Comparison of ENCODE assay signal across 30 cellular contexts in genomic region chr18:12059334-12060181, GRCh38. TPM values are rescaled to one million over a fixed set of nuclear protein-coding genes. Genes with fewer than 3 reads are reported as not detected.
DNase-seq lines count a peak whose midpoint lies in the region; ATAC-seq, FAIRE-seq and TF ChIP-seq lines count a peak whose summit lies in the region.
"Had no signal": no experiment of that assay in that cellular context is flagged by ENCODE, and none has a peak within 500 bp of the region (broad histone marks: within the 10 kb centered on the region; RNA-seq: fewer than 3 reads in every experiment).

No MANE protein-coding gene starts in this region.

- H3K9me3 ChIP-seq in K562 (replicated peaks; ENCODE audit: control insufficient read depth, insufficient read depth, low read depth, low read length), result no peaks in the 10 kb centered on the region
- H3K9me3 ChIP-seq in tibial nerve, result no peaks in the 10 kb centered on the region
- H3K9me3 ChIP-seq: BLaER1 treated with 17β-estradiol and CSF1 and Interleukin-3, amounts not matched to agents 10 nM and 100 nM; Peyer's patch; vagina had no signal

- ATAC-seq in activated CD4-positive, alpha-beta T cell treated with anti-CD3 and anti-CD28 coated beads for 36 hours, result no peak
- peak; percentile 45 for ATAC-seq in K562
- peak; percentile 3 for ATAC-seq in stimulated activated naive CD8-positive, alpha-beta T cell treated with anti-CD3 and anti-CD28 coated beads, Interleukin-15, Interleukin-2, amounts not matched to agents 100 U/mL and 50 U/mL, for 24 hours
- ATAC-seq in activated CD8-positive, alpha-beta memory T cell treated with anti-CD3 and anti-CD28 coated beads, Interleukin-2, amount 10 ng/mL, durations not matched to agents 7 days and 5 days, result no peak

- H3K9me1 ChIP-seq in K562 (ENCODE audit: control insufficient read depth, insufficient read depth, low read length), result no peaks in the 10 kb centered on the region

- H3K27ac Mint-ChIP-seq in activated CD4-positive, alpha-beta T cell treated with anti-CD3 and anti-CD28 coated beads, Interleukin-2, amount 10 ng/mL, durations not matched to agents 24 days and 14 days, result no peak overlapping the region
- no peak overlapping the region for H3K27ac Mint-ChIP-seq in activated CD4-positive, alpha-beta T cell treated with anti-CD3 and anti-CD28 coated beads for 36 hours
- no peak overlapping the region for H3K27ac Mint-ChIP-seq in activated CD8-positive, alpha-beta memory T cell treated with anti-CD3 and anti-CD28 coated beads, Interleukin-2, amount 10 ng/mL, durations not matched to agents 7 days and 5 days
- H3K27ac Mint-ChIP-seq: activated CD4-positive, alpha-beta memory T cell treated with anti-CD3 and anti-CD28 coated beads for 36 hours; WTC11 had no signal

- peaks cover 14 to 55% of the 10 kb centered on the region in 2 experiments for H3K27me3 ChIP-seq in K562 (ENCODE audit: control insufficient read depth in 2 of 2, insufficient read depth in 2 of 2, low read length in 2 of 2)
- no peaks in the 10 kb centered on the region for H3K27me3 ChIP-seq in tibial nerve
- H3K27me3 ChIP-seq: BLaER1 treated with 17β-estradiol and CSF1 and Interleukin-3, amounts not matched to agents 10 nM and 100 nM; cardiac muscle cell; Peyer's patch; vagina had no signal

- no peaks in the 10 kb centered on the region; the same call in 1 of the 2 replicates for H4K20me1 ChIP-seq in K562 (replicated peaks; ENCODE audit: control insufficient read depth, insufficient read depth, low read length)
- H4K20me1 ChIP-seq: BLaER1 treated with 17β-estradiol and CSF1 and Interleukin-3, amounts not matched to agents 10 nM and 100 nM had no signal

- peak; percentile 48 for FAIRE-seq in K562 (lab: Jason Lieb, UNC)
- FAIRE-seq: keratinocyte had no signal

- no peaks in the 10 kb centered on the region for H3K79me2 ChIP-seq in K562 (ENCODE audit: control insufficient read depth, insufficient read depth, low read length)

- H3K4me2 ChIP-seq in K562 (ENCODE audit: insufficient read depth, low read length), result no peak overlapping the region
- H3K4me2 ChIP-seq: BLaER1 treated with 17β-estradiol and CSF1 and Interleukin-3, amounts not matched to agents 10 nM and 100 nM had no signal

- no peak overlapping the region for H3K4me3 ChIP-seq in K562
- H3K4me3 ChIP-seq in tibial nerve, result no peak overlapping the region
- H3K4me3 ChIP-seq: BLaER1 treated with 17β-estradiol and CSF1 and Interleukin-3, amounts not matched to agents 10 nM and 100 nM; cardiac muscle cell; vagina had no signal

- TF ChIP-seq EP300 in K562 (IDR thresholded peaks at IDR 0.05; ENCODE audit: low read length) (no peak), tibial nerve (IDR thresholded peaks at IDR 0.05) (no peak)

- POLR2A ChIA-PET in activated CD4-positive, alpha-beta T cell treated with anti-CD3 and anti-CD28 coated beads for 36 hours (lab: Charles Lee), result no interaction called here
- POLR2A ChIA-PET in K562 (lab: Yijun Ruan, JAX), result no interaction called here

- intact Hi-C loops in activated CD4-positive, alpha-beta T cell treated with anti-CD3 and anti-CD28 coated beads, Interleukin-2, amount 10 ng/mL, durations not matched to agents 24 days and 14 days (cut with micrococcal nuclease), result no loop called here
- intact Hi-C loops in activated CD4-positive, alpha-beta T cell treated with anti-CD3 and anti-CD28 coated beads for 36 hours (cut with DNase I, micrococcal nuclease), result no loop called here
- intact Hi-C loops in K562 (cut with micrococcal nuclease), result no loop called here

- 11% methylated on average over 15 of the region's 16 CpGs for WGBS in K562 (ENCODE audit: insufficient coverage, low coverage, missing lambda C conversion rate)
- 77 to 90% methylated on average over 13 to 16 of the region's 16 CpGs for WGBS in tibial nerve, 2 donors

- H3K9ac ChIP-seq in K562 (ENCODE audit: insufficient read depth in 1 of 2, low read depth in 2 of 2, low read length in 2 of 2), result no peak overlapping the region
- H3K9ac ChIP-seq: BLaER1 treated with 17β-estradiol and CSF1 and Interleukin-3, amounts not matched to agents 10 nM and 100 nM had no signal

- H3K27ac ChIP-seq in K562 (ENCODE audit: extremely low read depth, low read depth, low read length) (no peak overlapping the region), tibial nerve (no peak overlapping the region)
- H3K27ac ChIP-seq: BLaER1 treated with 17β-estradiol and CSF1 and Interleukin-3, amounts not matched to agents 10 nM and 100 nM; cardiac muscle cell; epithelial cell of prostate; Peyer's patch; vagina had no signal

- CTCF ChIA-PET in activated CD4-positive, alpha-beta T cell treated with anti-CD3 and anti-CD28 coated beads for 36 hours (lab: Charles Lee), result no interaction called here
- CTCF ChIA-PET in K562 (lab: Yijun Ruan, JAX; ENCODE audit: low intra/inter-chr PET ratio), result no interaction called here
- CTCF ChIA-PET in activated CD8-positive, alpha-beta memory T cell treated with anti-CD3 and anti-CD28 coated beads, Interleukin-2, amount 10 ng/mL, durations not matched to agents 7 days and 5 days (lab: Charles Lee), result no interaction called here

- 0 out of 2 replicates have a peak overlapping the region, but pooled peaks have one; percentile 40 for H2AFZ ChIP-seq in K562 (ENCODE audit: low read depth, low read length)

- no peaks in the 10 kb centered on the region for H3K36me3 ChIP-seq in K562 (ENCODE audit: control insufficient read depth, insufficient read depth, low read length)
- H3K36me3 ChIP-seq in tibial nerve, result no peaks in the 10 kb centered on the region
- H3K36me3 ChIP-seq: BLaER1 treated with 17β-estradiol and CSF1 and Interleukin-3, amounts not matched to agents 10 nM and 100 nM; cardiac muscle cell; Peyer's patch; vagina had no signal

- H3K36me3 Mint-ChIP-seq in activated CD4-positive, alpha-beta T cell treated with anti-CD3 and anti-CD28 coated beads, Interleukin-2, amount 10 ng/mL, durations not matched to agents 24 days and 14 days (ENCODE audit: low read depth), result no peaks in the 10 kb centered on the region
- no peaks in the 10 kb centered on the region for H3K36me3 Mint-ChIP-seq in activated CD4-positive, alpha-beta T cell treated with anti-CD3 and anti-CD28 coated beads for 36 hours (ENCODE audit: low read depth)
- no peaks in the 10 kb centered on the region for H3K36me3 Mint-ChIP-seq in activated CD8-positive, alpha-beta memory T cell treated with anti-CD3 and anti-CD28 coated beads, Interleukin-2, amount 10 ng/mL, durations not matched to agents 7 days and 5 days
- H3K36me3 Mint-ChIP-seq: activated CD4-positive, alpha-beta memory T cell treated with anti-CD3 and anti-CD28 coated beads for 36 hours; WTC11 had no signal

- TF ChIP-seq POLR2A in K562 (conservative IDR thresholded peaks at IDR 0.05) (no peak), tibial nerve (IDR thresholded peaks at IDR 0.05) (no peak)

- peaks cover 0 to 20% of the 10 kb centered on the region in 2 experiments; a peak in 2 of 5 replicates for H3K4me1 ChIP-seq in K562 (replicated peaks in 1 of 2; ENCODE audit: control insufficient read depth in 2 of 2, insufficient read depth in 2 of 2, low read length in 2 of 2)
- H3K4me1 ChIP-seq in tibial nerve, result no peaks in the 10 kb centered on the region
- H3K4me1 ChIP-seq: Peyer's patch, vagina had no signal

- in situ Hi-C loops in K562 (cut with MboI), result no loop called here

- H3K9me3 Mint-ChIP-seq in activated CD4-positive, alpha-beta T cell treated with anti-CD3 and anti-CD28 coated beads, Interleukin-2, amount 10 ng/mL, durations not matched to agents 24 days and 14 days, result no peaks in the 10 kb centered on the region
- no peaks in the 10 kb centered on the region for H3K9me3 Mint-ChIP-seq in activated CD4-positive, alpha-beta T cell treated with anti-CD3 and anti-CD28 coated beads for 36 hours (ENCODE audit: low read depth)
- no peaks in the 10 kb centered on the region for H3K9me3 Mint-ChIP-seq in activated CD8-positive, alpha-beta memory T cell treated with anti-CD3 and anti-CD28 coated beads, Interleukin-2, amount 10 ng/mL, durations not matched to agents 7 days and 5 days (ENCODE audit: low read depth)
- H3K9me3 Mint-ChIP-seq: activated CD4-positive, alpha-beta memory T cell treated with anti-CD3 and anti-CD28 coated beads for 36 hours; WTC11 had no signal

- no TSS peak for BruUV-seq in K562 (replicated peaks; lab: Mats Ljungman, UMichigan)

- peak; percentile 50 for DNase-seq in activated CD4-positive, alpha-beta T cell treated with anti-CD3 and anti-CD28 coated beads, Interleukin-2, amount 10 ng/mL, durations not matched to agents 24 days and 14 days
- DNase-seq in activated CD4-positive, alpha-beta T cell treated with anti-CD3 and anti-CD28 coated beads for 36 hours, result no peak
- peak; percentile 75 for DNase-seq in NCI-H2227 (lab: John Stamatoyannopoulos, UW; ENCODE audit: unreplicated experiment)
- peak in 1 of 4 experiments; percentile 32 for DNase-seq in K562 (ENCODE audit: extremely low read depth in 1 of 4, low spot score in 3 of 4)
- DNase-seq in stimulated activated naive CD8-positive, alpha-beta T cell treated with anti-CD3 and anti-CD28 coated beads, Interleukin-15, Interleukin-2, amounts not matched to agents 100 U/mL and 50 U/mL, for 24 hours, result no peak
- DNase-seq in tibial nerve (ENCODE audit: low spot score in 2 of 2), result no peak
- DNase-seq in kidney tubule cell (ENCODE audit: low spot score), result no peak
- no peak for DNase-seq in activated CD8-positive, alpha-beta memory T cell treated with anti-CD3 and anti-CD28 coated beads, Interleukin-2, amount 10 ng/mL, durations not matched to agents 7 days and 5 days
- DNase-seq: activated CD4-positive, alpha-beta memory T cell treated with anti-CD3 and anti-CD28 coated beads for 36 hours; activated T-cell treated with anti-CD3 and anti-CD28 coated beads for 4 hours; amygdala; dermis blood vessel endothelial cell; DMS 273 treated with DMSO at 0.1 percent for 48 hours; foreskin melanocyte; hippocampal formation; NCI-H2107; nucleus accumbens; stimulated activated CD4-positive, alpha-beta T cell treated with anti-CD3 and anti-CD28 coated beads, Interleukin-12 subunit alpha, Interleukin-12 subunit beta, amount 100 ng/mL, for 4 hours; substantia nigra; T-helper 9 cell had no signal

- H3K4me3 Mint-ChIP-seq in activated CD4-positive, alpha-beta T cell treated with anti-CD3 and anti-CD28 coated beads, Interleukin-2, amount 10 ng/mL, durations not matched to agents 24 days and 14 days, result no peak overlapping the region
- no peak overlapping the region for H3K4me3 Mint-ChIP-seq in activated CD4-positive, alpha-beta T cell treated with anti-CD3 and anti-CD28 coated beads for 36 hours
- no peak overlapping the region for H3K4me3 Mint-ChIP-seq in activated CD8-positive, alpha-beta memory T cell treated with anti-CD3 and anti-CD28 coated beads, Interleukin-2, amount 10 ng/mL, durations not matched to agents 7 days and 5 days
- H3K4me3 Mint-ChIP-seq: activated CD4-positive, alpha-beta memory T cell treated with anti-CD3 and anti-CD28 coated beads for 36 hours; WTC11 had no signal

- TF ChIP-seq CTCF in K562 (IDR thresholded peaks at IDR 0.05 in 2 of 3, conservative IDR thresholded peaks at IDR 0.05 in 1 of 3; ENCODE audit: insufficient read depth in 2 of 3, low read depth in 1 of 3, low read length in 3 of 3) (no peak), tibial nerve (IDR thresholded peaks at IDR 0.05) (no peak)

- no peaks in the 10 kb centered on the region for H3K27me3 Mint-ChIP-seq in activated CD4-positive, alpha-beta T cell treated with anti-CD3 and anti-CD28 coated beads, Interleukin-2, amount 10 ng/mL, durations not matched to agents 24 days and 14 days
- no peaks in the 10 kb centered on the region for H3K27me3 Mint-ChIP-seq in activated CD4-positive, alpha-beta T cell treated with anti-CD3 and anti-CD28 coated beads for 36 hours
- peaks cover 4% of the 10 kb centered on the region for H3K27me3 Mint-ChIP-seq in activated CD8-positive, alpha-beta memory T cell treated with anti-CD3 and anti-CD28 coated beads, Interleukin-2, amount 10 ng/mL, durations not matched to agents 7 days and 5 days
- H3K27me3 Mint-ChIP-seq: activated CD4-positive, alpha-beta memory T cell treated with anti-CD3 and anti-CD28 coated beads for 36 hours had no signal

- no peaks in the 10 kb centered on the region for H3K4me1 Mint-ChIP-seq in activated CD4-positive, alpha-beta T cell treated with anti-CD3 and anti-CD28 coated beads, Interleukin-2, amount 10 ng/mL, durations not matched to agents 24 days and 14 days
- H3K4me1 Mint-ChIP-seq in activated CD4-positive, alpha-beta T cell treated with anti-CD3 and anti-CD28 coated beads for 36 hours, result no peaks in the 10 kb centered on the region
- H3K4me1 Mint-ChIP-seq in activated CD8-positive, alpha-beta memory T cell treated with anti-CD3 and anti-CD28 coated beads, Interleukin-2, amount 10 ng/mL, durations not matched to agents 7 days and 5 days, result no peaks in the 10 kb centered on the region
- H3K4me1 Mint-ChIP-seq: WTC11 had no signal

- no peak for TF ChIP-seq RAD21 in K562 (CRISPR knock-in tag; conservative IDR thresholded peaks at IDR 0.05 in 1 of 2, IDR thresholded peaks at IDR 0.05 in 1 of 2)

RNA-seq across cellular contexts. Expression of gene ANKRD62, which starts 34.1 kb away (rescaled TPM):
- total RNA-seq in activated CD4-positive, alpha-beta T cell treated with anti-CD3 and anti-CD28 coated beads, Interleukin-2, amount 10 ng/mL, durations not matched to agents 24 days and 14 days, result not detected in 2 replicates
- not detected for total RNA-seq in activated CD4-positive, alpha-beta T cell treated with anti-CD3 and anti-CD28 coated beads for 36 hours
- total RNA-seq in K562 (2011; cell fraction: chromatin; rRNA removed; ENCODE audit: low replicate concordance), result 1.8 and 4.9 TPM in 2 replicates
- total RNA-seq in K562 (2011; cell fraction: nucleolus; rRNA removed), result 1.0 and 2.2 TPM in 2 replicates
- 1.9 and 2.1 TPM in 2 replicates for total RNA-seq in K562 (2011; cell fraction: nucleoplasm; rRNA removed)
- total RNA-seq in K562 (2014; rRNA removed) (0.33 and 0.45 TPM in 2 replicates), K562 (2014; rRNA removed; fragmentation: Illumina TruSeq; extraction: Trizol) (0.96 and 1.1 TPM in 2 replicates), K562 (2015; rRNA removed; fragmentation: Illumina TruSeq; extraction: Trizol) (0.83 and 1.1 TPM in 2 replicates), K562 (2021) (0.44 and 0.69 TPM in 2 replicates), tibial nerve (not detected)
- polyA plus RNA-seq in K562 (2011; rRNA removed) (not detected in 2 replicates), K562 (2014; fragmentation: Illumina TruSeq; extraction: Trizol) (0.18 and 0.31 TPM in 2 replicates), K562 (2014; fragmentation: Nextera tagmentation; extraction: Ambion mirVana) (under 1 TPM; 0.28 to 0.48 TPM), K562 (2014; rRNA removed) (0.16 and 0.89 TPM in 2 replicates)
- polyA plus RNA-seq in K562 (2011; cell fraction: cytosol; rRNA removed), result not detected in 2 replicates
- polyA plus RNA-seq in K562 (2011; cell fraction: nucleus; rRNA removed), result not detected in 2 replicates
- polyA plus RNA-seq in K562 (2012), result 0.19 and 0.25 TPM in 2 replicates
- not detected in 2 replicates for polyA minus RNA-seq in K562 (2011; rRNA and poly(A)+ RNA removed)
- not detected in 2 replicates for polyA minus RNA-seq in K562 (2011; cell fraction: cytosol; rRNA and poly(A)+ RNA removed)
- polyA minus RNA-seq in K562 (2011; cell fraction: nucleus; rRNA and poly(A)+ RNA removed), result 0.11 and 0.13 TPM in 2 replicates
- not detected for total RNA-seq in activated CD8-positive, alpha-beta memory T cell treated with anti-CD3 and anti-CD28 coated beads, Interleukin-2, amount 10 ng/mL, durations not matched to agents 7 days and 5 days
- total RNA-seq: A172; activated CD4-positive, alpha-beta memory T cell treated with anti-CD3 and anti-CD28 coated beads for 36 hours; cardiac muscle cell; dermis blood vessel endothelial cell; H4; lung microvascular endothelial cell; Peyer's patch; WTC11 had no signal
- polyA plus RNA-seq: cardiac muscle cell, keratinocyte had no signal

Comparison
In these comparisons a context has a peak if more than half of its experiments do, and no peak if none do; other contexts are left out.
1. DNase-seq: peak in activated CD4-positive, alpha-beta T cell treated with anti-CD3 and anti-CD28 coated beads, Interleukin-2, amount 10 ng/mL, durations not matched to agents 24 days and 14 days (single experiment) and NCI-H2227 (single experiment); none in activated CD4-positive, alpha-beta T cell treated with anti-CD3 and anti-CD28 coated beads for 36 hours (single experiment), stimulated activated naive CD8-positive, alpha-beta T cell treated with anti-CD3 and anti-CD28 coated beads, Interleukin-15, Interleukin-2, amounts not matched to agents 100 U/mL and 50 U/mL, for 24 hours (single experiment), tibial nerve (0 of 2), kidney tubule cell (single experiment) and activated CD8-positive, alpha-beta memory T cell treated with anti-CD3 and anti-CD28 coated beads, Interleukin-2, amount 10 ng/mL, durations not matched to agents 7 days and 5 days (single experiment).
2. ATAC-seq: peak in K562 (single experiment) and stimulated activated naive CD8-positive, alpha-beta T cell treated with anti-CD3 and anti-CD28 coated beads, Interleukin-15, Interleukin-2, amounts not matched to agents 100 U/mL and 50 U/mL, for 24 hours (single experiment); none in activated CD4-positive, alpha-beta T cell treated with anti-CD3 and anti-CD28 coated beads for 36 hours (single experiment) and activated CD8-positive, alpha-beta memory T cell treated with anti-CD3 and anti-CD28 coated beads, Interleukin-2, amount 10 ng/mL, durations not matched to agents 7 days and 5 days (single experiment).